ENCODE assay signal across 8 cellular contexts in the genomic region with DNA sequence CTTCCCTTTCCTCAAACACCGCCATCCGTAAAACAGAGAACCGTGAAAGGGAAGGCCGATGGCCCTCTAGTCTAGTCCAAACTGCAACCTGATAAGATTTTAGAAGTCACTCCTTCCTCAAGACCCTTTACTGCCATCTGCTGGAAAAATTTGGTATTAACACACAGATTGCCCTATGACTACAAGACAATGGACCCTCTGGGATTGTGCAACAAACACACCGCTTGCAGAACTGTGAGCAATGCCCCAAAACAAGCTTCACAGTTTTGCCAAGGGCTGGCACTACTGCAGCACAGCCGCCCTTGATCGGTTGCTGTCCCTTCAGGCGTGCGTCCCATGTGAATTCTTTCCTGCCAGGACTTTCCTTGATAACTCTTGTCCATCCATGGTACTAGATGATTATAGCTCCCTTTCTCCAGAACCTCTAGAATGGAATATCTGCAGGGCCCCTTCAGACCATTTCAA. TPM values are rescaled to one million over a fixed set of nuclear protein-coding genes. Genes with fewer than 3 reads are reported as not detected.
DNase-seq lines count a peak whose midpoint lies in the region; ATAC-seq and TF ChIP-seq lines count a peak whose summit lies in the region.

No MANE protein-coding gene starts in this region.

- ATAC-seq in PC-3, result peak; percentile 99
- ATAC-seq in activated T-helper 17 cell treated with anti-CD3 and anti-CD28 coated beads, Interleukin-2, amount 50 U/mL, for 72 hours (replicated peaks), result peak; percentile 64

- H3F3A ChIP-seq in PC-3 (ENCODE audit: low read length, unreplicated experiment), result no peaks in the 10 kb centered on the region

- 0 out of 2 replicates have a peak, but pooled peaks cover 3% of the 10 kb centered on the region for H3K9me2 ChIP-seq in PC-3 (replicated peaks; ENCODE audit: low read length)

- H3K27ac ChIP-seq in PC-3 (ENCODE audit: low read length) (no peak overlapping the region), parathyroid adenoma (no peak overlapping the region)

- TF ChIP-seq CTCF in LNCAP (IDR thresholded peaks at IDR 0.05), result peak; percentile 71
- TF ChIP-seq CTCF in PC-3 (conservative IDR thresholded peaks at IDR 0.05; ENCODE audit: low read depth, low read length), result peak; percentile 83
- TF ChIP-seq CTCF in parathyroid adenoma (IDR thresholded peaks at IDR 0.05), result peak; percentile 80

- H3K4me2 ChIP-seq in PC-3 (ENCODE audit: low read length) (peak overlapping the region; percentile 47), parathyroid adenoma (ENCODE audit: low read length) (peak overlapping the region; percentile 23)

- CTCF ChIA-PET in PC-3 (lab: Charles Lee), result interaction anchor here (0.5 to 0.7 kb wide), 3 partner anchors 38 to 827 kb away, joined by 3 to 6 read pairs (median 3); no protein-coding TSS in a partner anchor

- H3K4me3 Mint-ChIP-seq in activated T-helper 17 cell treated with anti-CD3 and anti-CD28 coated beads, Interleukin-2, amount 50 U/mL, for 72 hours, result no peak overlapping the region

- H3K9ac ChIP-seq in PC-3 (ENCODE audit: low read length) (0 out of 2 replicates have a peak overlapping the region, but pooled peaks have one; percentile 20), parathyroid adenoma (no peak overlapping the region)

- peaks cover 4% of the 10 kb centered on the region; the same call in 1 of the 2 replicates for H3K4me1 ChIP-seq in PC-3 (ENCODE audit: insufficient read depth, low read length)
- H3K4me1 ChIP-seq in parathyroid adenoma, result no peaks in the 10 kb centered on the region

- H3K27me3 Mint-ChIP-seq in activated T-helper 17 cell treated with anti-CD3 and anti-CD28 coated beads, Interleukin-2, amount 50 U/mL, for 72 hours, result peaks cover 20% of the 10 kb centered on the region

- H3K36me3 ChIP-seq in PC-3 (ENCODE audit: low read depth, low read length) (no peaks in the 10 kb centered on the region), parathyroid adenoma (ENCODE audit: control insufficient read depth, insufficient read depth, low read length) (no peaks in the 10 kb centered on the region)

- BruUV-seq in PC-3 (replicated peaks; lab: Mats Ljungman, UMichigan), result no TSS peak

- no peaks in the 10 kb centered on the region for H4K20me1 ChIP-seq in PC-3 (ENCODE audit: low read length)

- POLR2A ChIA-PET in PC-3 (lab: Charles Lee; ENCODE audit: unreplicated experiment), result no interaction called here

- DNase-seq in NK-92 treated with Interleukin-12 subunit alpha and Interleukin-12 subunit beta, amount 100 ng/mL, for 24 hours (lab: John Stamatoyannopoulos, UW), result peak; percentile 15
- DNase-seq in NK-92 (lab: John Stamatoyannopoulos, UW; ENCODE audit: unreplicated experiment) (no peak), HCEC 1CT (peak; percentile 87), PC-3 (peak; percentile 100), glomerular endothelial cell (ENCODE audit: extremely low read depth, low read depth, low spot score) (peak; percentile 89)

- H3K4me1 Mint-ChIP-seq in activated T-helper 17 cell treated with anti-CD3 and anti-CD28 coated beads, Interleukin-2, amount 50 U/mL, for 72 hours, result peaks cover 5% of the 10 kb centered on the region

- peak overlapping the region; percentile 10; the same call in 1 of the 2 replicates for H3K4me3 ChIP-seq in PC-3 (ENCODE audit: low read length)
- no peak overlapping the region for H3K4me3 ChIP-seq in parathyroid adenoma (ENCODE audit: low read depth, low read length)

- H2AFZ ChIP-seq in PC-3 (ENCODE audit: low read length) (peak overlapping the region; percentile 81), parathyroid adenoma (peak overlapping the region; percentile 69)

- H3K27ac Mint-ChIP-seq in activated T-helper 17 cell treated with anti-CD3 and anti-CD28 coated beads, Interleukin-2, amount 50 U/mL, for 72 hours, result no peak overlapping the region

- no peaks in the 10 kb centered on the region for H3K27me3 ChIP-seq in PC-3 (ENCODE audit: low read length)
- H3K27me3 ChIP-seq in parathyroid adenoma (ENCODE audit: control insufficient read depth, insufficient read depth, low read length), result no peaks in the 10 kb centered on the region

- intact Hi-C loops in PC-3 (cut with micrococcal nuclease), result loop anchor here (1.0 to 2.0 kb wide), 2 partner anchors 801 to 1217 kb away; no protein-coding TSS in a partner anchor

- H3K9me3 Mint-ChIP-seq in activated T-helper 17 cell treated with anti-CD3 and anti-CD28 coated beads, Interleukin-2, amount 50 U/mL, for 72 hours, result no peaks in the 10 kb centered on the region

- H3K79me2 ChIP-seq in PC-3 (ENCODE audit: low read length), result no peaks in the 10 kb centered on the region
- H3K79me2 ChIP-seq in parathyroid adenoma, result no peaks in the 10 kb centered on the region

- H3K9me3 ChIP-seq in PC-3 (ENCODE audit: low read length), result no peaks in the 10 kb centered on the region
- no peaks in the 10 kb centered on the region for H3K9me3 ChIP-seq in parathyroid adenoma (ENCODE audit: control insufficient read depth, low read length)

- no peaks in the 10 kb centered on the region for H3K36me3 Mint-ChIP-seq in activated T-helper 17 cell treated with anti-CD3 and anti-CD28 coated beads, Interleukin-2, amount 50 U/mL, for 72 hours (ENCODE audit: low read depth)

RNA-seq across cellular contexts. Expression of gene LLPH, which starts 23.1 kb away (rescaled TPM):
- total RNA-seq in PC-3 (2014; rRNA removed), result 11.2 and 16.5 TPM in 2 replicates
- total RNA-seq in activated T-helper 17 cell treated with anti-CD3 and anti-CD28 coated beads, Interleukin-2, amount 50 U/mL, for 72 hours, result 10 to 100 TPM; 20.6 to 37.0 TPM
- 9.2 and 13.9 TPM in 2 replicates for total RNA-seq in glomerular endothelial cell
